Comparison of ENCODE assay signal across 21 cellular contexts in genomic region chr7:36806897-36807296, GRCh38.
"Had no signal": no experiment of that assay in that cellular context is flagged by ENCODE, and none has a peak within 500 bp of the region (broad histone marks: within the 10 kb centered on the region; RNA-seq: fewer than 3 reads in every experiment).

No MANE protein-coding gene starts in this region.

- DNase-seq: activated gamma-delta T cell; activated naive CD8-positive, alpha-beta T cell treated with anti-CD3 and anti-CD28 coated beads, Interleukin-2, amount 10 ng/mL, durations not matched to agents 7 days and 5 days; activated T-cell treated with anti-CD3 and anti-CD28 coated beads, Interleukin-2, amount 50 U/mL, for 48 hours; anterior cingulate cortex; brain microvascular endothelial cell; left ventricle myocardium inferior; mucosa of descending colon; naive thymus-derived CD8-positive, alpha-beta T cell; SHP77; SK-N-SH; stimulated activated CD4-positive, alpha-beta T cell treated with anti-CD3 and anti-CD28 coated beads, Interleukin-2, amount 100 ng/mL, for 24 hours; stimulated activated naive B cell treated with anti-CD40 and anti-IgM and Interleukin-4, amounts not matched to agents 10 μg/mL and 1 μg/mL and 100 μg/mL, for 72 hours; substantia nigra; T-helper 17 cell had no signal

- H3K9me3 Mint-ChIP-seq: activated naive CD8-positive, alpha-beta T cell treated with anti-CD3 and anti-CD28 coated beads, Interleukin-2, amount 10 ng/mL, durations not matched to agents 7 days and 5 days; central memory CD8-positive, alpha-beta T cell; memory B cell; naive thymus-derived CD8-positive, alpha-beta T cell; stimulated activated naive B cell treated with anti-CD40 and anti-IgM and Interleukin-4, amounts not matched to agents 10 μg/mL and 1 μg/mL and 100 μg/mL, for 72 hours had no signal

- H3K27ac ChIP-seq: brain microvascular endothelial cell, coronary artery, left ventricle myocardium inferior, neutrophil, parathyroid adenoma, tibial nerve had no signal

- H3K4me1 ChIP-seq: left ventricle myocardium inferior, parathyroid adenoma, tibial nerve had no signal

- H3K36me3 Mint-ChIP-seq: memory B cell; naive thymus-derived CD8-positive, alpha-beta T cell; stimulated activated naive B cell treated with anti-CD40 and anti-IgM and Interleukin-4, amounts not matched to agents 10 μg/mL and 1 μg/mL and 100 μg/mL, for 72 hours had no signal

- H3K27ac Mint-ChIP-seq: activated naive CD8-positive, alpha-beta T cell treated with anti-CD3 and anti-CD28 coated beads, Interleukin-2, amount 10 ng/mL, durations not matched to agents 7 days and 5 days; memory B cell; stimulated activated naive B cell treated with anti-CD40 and anti-IgM and Interleukin-4, amounts not matched to agents 10 μg/mL and 1 μg/mL and 100 μg/mL, for 72 hours; T-helper 17 cell had no signal

- H3K27me3 Mint-ChIP-seq: naive thymus-derived CD8-positive, alpha-beta T cell; stimulated activated naive B cell treated with anti-CD40 and anti-IgM and Interleukin-4, amounts not matched to agents 10 μg/mL and 1 μg/mL and 100 μg/mL, for 72 hours had no signal

- H3K4me1 Mint-ChIP-seq: memory B cell had no signal

- ATAC-seq: esophagus mucosa; mucosa of descending colon; naive thymus-derived CD8-positive, alpha-beta T cell; T-helper 17 cell had no signal

- H3K27me3 ChIP-seq: brain microvascular endothelial cell, neutrophil, tibial nerve had no signal

- H3K4me3 Mint-ChIP-seq: activated naive CD8-positive, alpha-beta T cell treated with anti-CD3 and anti-CD28 coated beads, Interleukin-2, amount 10 ng/mL, durations not matched to agents 7 days and 5 days; central memory CD8-positive, alpha-beta T cell; memory B cell; naive thymus-derived CD8-positive, alpha-beta T cell; stimulated activated naive B cell treated with anti-CD40 and anti-IgM and Interleukin-4, amounts not matched to agents 10 μg/mL and 1 μg/mL and 100 μg/mL, for 72 hours; T-helper 17 cell had no signal
